ENCODE assay signal across 8 cellular contexts in the genomic region with DNA sequence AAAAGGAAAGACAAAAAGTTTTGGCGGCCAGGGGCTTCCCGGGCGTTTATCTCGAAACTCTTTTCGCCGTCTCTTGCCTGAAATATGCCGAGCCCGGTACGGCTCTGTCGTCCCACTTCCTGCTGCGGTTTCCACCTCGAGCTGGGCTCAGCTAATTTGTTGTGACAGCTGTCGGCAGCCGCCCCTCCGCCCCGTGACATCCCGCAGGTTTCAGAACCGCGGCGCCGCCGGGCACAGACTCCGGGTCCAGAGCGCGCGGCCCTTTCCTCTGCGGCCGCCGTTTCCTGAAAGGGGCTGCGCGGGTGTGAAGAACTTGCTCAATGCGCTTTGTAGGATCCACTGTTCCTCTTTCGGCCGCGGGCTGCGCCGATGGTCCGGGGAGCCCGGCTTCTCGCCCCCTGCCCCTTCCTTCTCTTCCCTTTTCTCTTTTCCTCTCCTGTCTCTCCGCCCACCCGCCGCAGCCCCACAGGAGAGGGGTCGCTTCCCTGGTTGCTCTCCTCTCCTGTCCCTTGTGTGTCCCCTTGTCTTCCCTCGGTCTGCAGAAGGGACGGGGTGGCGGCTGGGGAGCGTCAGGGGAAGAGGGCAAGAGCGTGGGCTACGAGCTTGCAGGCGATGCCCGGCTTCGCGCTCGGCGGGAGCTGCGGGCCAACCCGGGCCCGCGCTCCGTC.
DNase-seq lines count a peak whose midpoint lies in the region; ATAC-seq lines count a peak whose summit lies in the region.

No MANE protein-coding gene starts in this region.

- H3K4me1 ChIP-seq in muscle layer of duodenum (ENCODE audit: control insufficient read depth in 1 of 2, insufficient read depth in 2 of 2, low read length in 2 of 2): peaks cover 29 to 52% of the 10 kb centered on the region in 2 donors

- peak overlapping the region; percentile 96 for H3K4me3 Mint-ChIP-seq in stimulated activated effector memory CD8-positive, alpha-beta T cell treated with anti-CD3 and anti-CD28 coated beads, Interleukin-12 subunit alpha, Interleukin-12 subunit beta, amount 100 ng/mL, for 72 hours

- peak overlapping the region; percentile 96 for H3K27ac Mint-ChIP-seq in stimulated activated effector memory CD8-positive, alpha-beta T cell treated with anti-CD3 and anti-CD28 coated beads, Interleukin-12 subunit alpha, Interleukin-12 subunit beta, amount 100 ng/mL, for 72 hours

- peaks cover 59% of the 10 kb centered on the region for H3K36me3 Mint-ChIP-seq in stimulated activated effector memory CD8-positive, alpha-beta T cell treated with anti-CD3 and anti-CD28 coated beads, Interleukin-12 subunit alpha, Interleukin-12 subunit beta, amount 100 ng/mL, for 72 hours

- peak overlapping the region; percentile 65 for H3K27ac ChIP-seq in muscle layer of duodenum (ENCODE audit: low read length)

- no peaks in the 10 kb centered on the region for H3K9me3 ChIP-seq in muscle layer of duodenum (ENCODE audit: control insufficient read depth in 1 of 2, low read length in 2 of 2)

- peak; percentile 13 to 65 (median 57) for DNase-seq in NCI-H1417 (lab: John Stamatoyannopoulos, UW)
- DNase-seq in NCI-H1417 treated with DMSO at 0.1 percent for 48 hours (lab: John Stamatoyannopoulos, UW): no peak
- DNase-seq in NOMO-1 treated with DMSO at 0.1 percent for 48 hours (lab: John Stamatoyannopoulos, UW; ENCODE audit: unreplicated experiment): peak; percentile 90
- peak; percentile 72 for DNase-seq in activated CD8-positive, alpha-beta memory T cell treated with anti-CD3 and anti-CD28 coated beads, Interleukin-2, amount 50 U/mL, for 1 hour (ENCODE audit: extremely low read depth)
- peak; percentile 27 for DNase-seq in epidermal melanocyte (ENCODE audit: insufficient read length, low spot score)
- peak; percentile 70 to 93 for DNase-seq in stimulated activated effector memory CD8-positive, alpha-beta T cell treated with anti-CD3 and anti-CD28 coated beads, Interleukin-12 subunit alpha, Interleukin-12 subunit beta, amount 100 ng/mL, for 72 hours (ENCODE audit: low spot score in 2 of 2)

- H3K27me3 ChIP-seq in muscle layer of duodenum (ENCODE audit: low read depth, low read length): no peaks in the 10 kb centered on the region

- peaks cover 62% of the 10 kb centered on the region for H3K4me1 Mint-ChIP-seq in stimulated activated effector memory CD8-positive, alpha-beta T cell treated with anti-CD3 and anti-CD28 coated beads, Interleukin-12 subunit alpha, Interleukin-12 subunit beta, amount 100 ng/mL, for 72 hours

- ATAC-seq in HG02970 (IDR thresholded peaks at IDR 0.05; ENCODE audit: low FRiP score, unreplicated experiment): peak; percentile 45
- peak; percentile 67 for ATAC-seq in stimulated activated effector memory CD8-positive, alpha-beta T cell treated with anti-CD3 and anti-CD28 coated beads, Interleukin-12 subunit alpha, Interleukin-12 subunit beta, amount 100 ng/mL, for 72 hours

- H3K9me3 Mint-ChIP-seq in stimulated activated effector memory CD8-positive, alpha-beta T cell treated with anti-CD3 and anti-CD28 coated beads, Interleukin-12 subunit alpha, Interleukin-12 subunit beta, amount 100 ng/mL, for 72 hours: no peaks in the 10 kb centered on the region

- H3K36me3 ChIP-seq in muscle layer of duodenum (ENCODE audit: control insufficient read depth in 1 of 2, insufficient read depth in 2 of 2, low read length in 2 of 2): peaks cover 2% of the 10 kb centered on the region in 2 donors

- H3K4me3 ChIP-seq in muscle layer of duodenum (ENCODE audit: low read depth in 1 of 2, low read length in 2 of 2): peak overlapping the region; percentile 61 to 87
